10 cellular contexts compared by ENCODE assay signal in genomic region chr7:74625446-74625845, GRCh38. TPM values are rescaled to one million over a fixed set of nuclear protein-coding genes. Genes with fewer than 3 reads are reported as not detected.
DNase-seq lines count a peak whose midpoint lies in the region; ATAC-seq, FAIRE-seq and TF ChIP-seq lines count a peak whose summit lies in the region.
"Had no signal": no experiment of that assay in that cellular context is flagged by ENCODE, and none has a peak within 500 bp of the region (broad histone marks: within the 10 kb centered on the region; RNA-seq: fewer than 3 reads in every experiment).

No MANE protein-coding gene starts in this region.

- H3K36me3 ChIP-seq in right atrium auricular region (no peaks in the 10 kb centered on the region), adipocyte (ENCODE audit: control insufficient read depth, insufficient read depth, low read length, severe bottlenecking) (no peaks in the 10 kb centered on the region), kidney (ENCODE audit: control insufficient read depth in 1 of 2, insufficient read depth in 2 of 2, low read length in 2 of 2) (no peaks in the 10 kb centered on the region)
- H3K36me3 ChIP-seq: sigmoid colon had no signal

- H3K9me3 ChIP-seq in right atrium auricular region: no peaks in the 10 kb centered on the region
- H3K9me3 ChIP-seq in adipocyte (ENCODE audit: control insufficient read depth, low read length): no peaks in the 10 kb centered on the region
- no peaks in the 10 kb centered on the region for H3K9me3 ChIP-seq in kidney (ENCODE audit: control insufficient read depth in 1 of 2, low read length in 2 of 2)
- H3K9me3 ChIP-seq: sigmoid colon had no signal

- H3K27me3 ChIP-seq in right atrium auricular region (no peaks in the 10 kb centered on the region), adipocyte (replicated peaks; ENCODE audit: control insufficient read depth, insufficient read depth, low read length) (no peaks in the 10 kb centered on the region)
- H3K27me3 ChIP-seq: sigmoid colon had no signal

- no peak overlapping the region for H3K4me3 ChIP-seq in right atrium auricular region
- no peak overlapping the region for H3K4me3 ChIP-seq in adipocyte (ENCODE audit: low read length)
- no peak overlapping the region for H3K4me3 ChIP-seq in kidney (ENCODE audit: low read length in 2 of 2)
- H3K4me3 ChIP-seq: sigmoid colon had no signal

- H3K9ac ChIP-seq in adipocyte (ENCODE audit: low read length): no peak overlapping the region
- H3K9ac ChIP-seq in kidney (ENCODE audit: low read length in 2 of 2): no peak overlapping the region

- H3K27ac ChIP-seq in right atrium auricular region (no peak overlapping the region), kidney (ENCODE audit: low read depth in 2 of 2, low read length in 2 of 2) (no peak overlapping the region)

- ATAC-seq in Right ventricle myocardium superior (ENCODE audit: poor library complexity) (peak; percentile 50), GM18517 (IDR thresholded peaks at IDR 0.05; ENCODE audit: unreplicated experiment) (no peak), GM18870 (IDR thresholded peaks at IDR 0.05; ENCODE audit: unreplicated experiment) (no peak), GM21447 (IDR thresholded peaks at IDR 0.05; ENCODE audit: unreplicated experiment) (no peak)

- peaks cover 0 to 13% of the 10 kb centered on the region in 2 donors for H3K4me1 ChIP-seq in right atrium auricular region
- H3K4me1 ChIP-seq in adipocyte (ENCODE audit: control insufficient read depth, insufficient read depth, low read length): peaks cover 21% of the 10 kb centered on the region
- no peaks in the 10 kb centered on the region for H3K4me1 ChIP-seq in kidney (ENCODE audit: control insufficient read depth in 1 of 2, insufficient read depth in 1 of 2, low read depth in 1 of 2, low read length in 2 of 2)

- no peak for FAIRE-seq in kidney (lab: Jason Lieb, UNC)

- DNase-seq in Right ventricle myocardium superior: no peak
- no peak for DNase-seq in right atrium auricular region (ENCODE audit: low spot score)
- DNase-seq in adipocyte (ENCODE audit: low read depth): peak; percentile 88
- no peak for DNase-seq in kidney
- DNase-seq in NCI-H82 treated with DMSO at 0.1 percent for 48 hours (lab: John Stamatoyannopoulos, UW; ENCODE audit: unreplicated experiment): no peak
- DNase-seq: NCI-H1417, sigmoid colon had no signal

- TF ChIP-seq CTCF in right atrium auricular region (IDR thresholded peaks at IDR 0.05) (peak in 1 of 2 donors; percentile 31), kidney (IDR thresholded peaks at IDR 0.05; ENCODE audit: borderline replicate concordance, extremely low read depth, insufficient read depth) (peak; percentile 14)

- intact Hi-C loops in Right ventricle myocardium superior (cut with DNase I) (no loop called here), kidney (cut with DNase I) (no loop called here)

RNA-seq across cellular contexts. Expression of gene GTF2I, which starts 32.1 kb away (rescaled TPM):
- 117 TPM for total RNA-seq in Right ventricle myocardium superior
- 100 to 1,000 TPM in 1 of 2 donors, 10 to 100 TPM in 1; 74.3 to 107 TPM for total RNA-seq in right atrium auricular region
- total RNA-seq in kidney: 241 TPM
- 31.8 TPM for polyA plus RNA-seq in kidney (ENCODE audit: insufficient read depth, low read depth, low replicate concordance)
